Comparison of ENCODE assay signal across 21 cellular contexts in genomic region chr2:138752231-138752956, GRCh38. TPM values are rescaled to one million over a fixed set of nuclear protein-coding genes. Genes with fewer than 3 reads are reported as not detected.
DNase-seq lines count a peak whose midpoint lies in the region; TF ChIP-seq lines count a peak whose summit lies in the region.
"Had no signal": no experiment of that assay in that cellular context is flagged by ENCODE, and none has a peak within 500 bp of the region (broad histone marks: within the 10 kb centered on the region; RNA-seq: fewer than 3 reads in every experiment).

No MANE protein-coding gene starts in this region.

- peak; percentile 21 for DNase-seq in amniotic epithelial cell (ENCODE audit: low read depth)
- DNase-seq in esophagus muscularis mucosa (ENCODE audit: extremely low spot score) = peak; percentile 39
- DNase-seq in progenitor cell of endocrine pancreas (ENCODE audit: low spot score, unreplicated experiment) = no peak
- DNase-seq in NCI-H510A (lab: John Stamatoyannopoulos, UW) = no peak
- DNase-seq in HPDE6-E6E7 (ENCODE audit: extremely low spot score) = no peak
- no peak for DNase-seq in caudate nucleus (lab: John Stamatoyannopoulos, UW)
- DNase-seq: activated naive CD4-positive, alpha-beta T cell treated with anti-CD3 and anti-CD28 coated beads for 36 hours; activated T-cell treated with anti-CD3 and anti-CD28 coated beads, Interleukin-2, amount 50 U/mL, for 4 hours; CD8-positive, alpha-beta memory T cell; EL; H9; Kasumi-1; kidney; naive B cell; NCI-H1092; NCI-H1930; Peyer's patch had no signal

- H3K27ac ChIP-seq in esophagus muscularis mucosa (replicated peaks in 1 of 4) (no peak overlapping the region), caudate nucleus (ENCODE audit: low read depth, low read length) (no peak overlapping the region)
- H3K27ac ChIP-seq: Peyer's patch, thoracic aorta had no signal

- H3K9me3 Mint-ChIP-seq in progenitor cell of endocrine pancreas (ENCODE audit: low read depth) = peaks cover 10% of the 10 kb centered on the region

- H3K36me3 ChIP-seq in esophagus muscularis mucosa = no peaks in the 10 kb centered on the region
- H3K36me3 ChIP-seq: Peyer's patch, thoracic aorta had no signal

- TF ChIP-seq EP300 in Ishikawa (IDR thresholded peaks at IDR 0.05; ENCODE audit: borderline replicate concordance) = peak; percentile 55; the same call in 1 of the 2 replicates
- no peak for TF ChIP-seq EP300 in esophagus muscularis mucosa (IDR thresholded peaks at IDR 0.05)

- peaks cover 0 to 8% (median 0%) of the 10 kb centered on the region in 4 donors for H3K9me3 ChIP-seq in esophagus muscularis mucosa
- H3K9me3 ChIP-seq: Peyer's patch had no signal

- peak overlapping the region; percentile 39 for H3K27ac Mint-ChIP-seq in progenitor cell of endocrine pancreas
- H3K27ac Mint-ChIP-seq: activated naive CD4-positive, alpha-beta T cell treated with anti-CD3 and anti-CD28 coated beads for 36 hours; CD8-positive, alpha-beta memory T cell; H9; naive B cell had no signal

- 47% methylated on average over 7 of the region's 7 CpGs for WGBS in esophagus muscularis mucosa

- H3K27me3 ChIP-seq in esophagus muscularis mucosa = no peaks in the 10 kb centered on the region
- H3K27me3 ChIP-seq: Peyer's patch had no signal

- no peak for TF ChIP-seq CTCF in esophagus muscularis mucosa (IDR thresholded peaks at IDR 0.05)
- no peak for TF ChIP-seq CTCF in progenitor cell of endocrine pancreas (IDR thresholded peaks at IDR 0.05; ENCODE audit: unreplicated experiment)

- peaks cover 7% of the 10 kb centered on the region for H3K36me3 Mint-ChIP-seq in progenitor cell of endocrine pancreas (ENCODE audit: insufficient read depth)
- H3K36me3 Mint-ChIP-seq: CD8-positive, alpha-beta memory T cell; naive B cell had no signal

- H3K4me1 Mint-ChIP-seq in progenitor cell of endocrine pancreas (ENCODE audit: low read depth) = peaks cover 2% of the 10 kb centered on the region
- H3K4me1 Mint-ChIP-seq: CD8-positive, alpha-beta memory T cell; naive B cell had no signal

- no peak for TF ChIP-seq RAD21 in Ishikawa (IDR thresholded peaks at IDR 0.05; ENCODE audit: low read depth)

- no peak overlapping the region for H3K4me3 ChIP-seq in esophagus muscularis mucosa
- H3K4me3 ChIP-seq: Peyer's patch, thoracic aorta had no signal

- no peaks in the 10 kb centered on the region for H3K27me3 Mint-ChIP-seq in progenitor cell of endocrine pancreas

- H3K4me1 ChIP-seq in esophagus muscularis mucosa = no peaks in the 10 kb centered on the region
- H3K4me1 ChIP-seq: Peyer's patch had no signal

- intact Hi-C loops in esophagus muscularis mucosa (cut with DNase I) = no loop called here

- H3K4me3 Mint-ChIP-seq in progenitor cell of endocrine pancreas (ENCODE audit: low read depth) = no peak overlapping the region
- H3K4me3 Mint-ChIP-seq: activated naive CD4-positive, alpha-beta T cell treated with anti-CD3 and anti-CD28 coated beads for 36 hours; activated T-cell treated with anti-CD3 and anti-CD28 coated beads, Interleukin-2, amount 50 U/mL, for 4 hours; CD8-positive, alpha-beta memory T cell; H9; naive B cell had no signal

- TF ChIP-seq POLR2A in esophagus muscularis mucosa (IDR thresholded peaks at IDR 0.05; ENCODE audit: low read depth) = no peak

TF ChIP-seq in Ishikawa, 13 proteins besides CTCF, POLR2A, EP300 and RAD21:
- TF ChIP-seq, protein P1, sequence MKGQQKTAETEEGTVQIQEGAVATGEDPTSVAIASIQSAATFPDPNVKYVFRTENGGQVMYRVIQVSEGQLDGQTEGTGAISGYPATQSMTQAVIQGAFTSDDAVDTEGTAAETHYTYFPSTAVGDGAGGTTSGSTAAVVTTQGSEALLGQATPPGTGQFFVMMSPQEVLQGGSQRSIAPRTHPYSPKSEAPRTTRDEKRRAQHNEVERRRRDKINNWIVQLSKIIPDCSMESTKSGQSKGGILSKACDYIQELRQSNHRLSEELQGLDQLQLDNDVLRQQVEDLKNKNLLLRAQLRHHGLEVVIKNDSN (IDR thresholded peaks at IDR 0.05) = no peak
- TF ChIP-seq TCF12 (IDR thresholded peaks at IDR 0.05; ENCODE audit: low read depth) = peak; percentile 67
- no peak for TF ChIP-seq ZBTB7A (IDR thresholded peaks at IDR 0.05; ENCODE audit: low read depth)
- TF ChIP-seq, protein P2, sequence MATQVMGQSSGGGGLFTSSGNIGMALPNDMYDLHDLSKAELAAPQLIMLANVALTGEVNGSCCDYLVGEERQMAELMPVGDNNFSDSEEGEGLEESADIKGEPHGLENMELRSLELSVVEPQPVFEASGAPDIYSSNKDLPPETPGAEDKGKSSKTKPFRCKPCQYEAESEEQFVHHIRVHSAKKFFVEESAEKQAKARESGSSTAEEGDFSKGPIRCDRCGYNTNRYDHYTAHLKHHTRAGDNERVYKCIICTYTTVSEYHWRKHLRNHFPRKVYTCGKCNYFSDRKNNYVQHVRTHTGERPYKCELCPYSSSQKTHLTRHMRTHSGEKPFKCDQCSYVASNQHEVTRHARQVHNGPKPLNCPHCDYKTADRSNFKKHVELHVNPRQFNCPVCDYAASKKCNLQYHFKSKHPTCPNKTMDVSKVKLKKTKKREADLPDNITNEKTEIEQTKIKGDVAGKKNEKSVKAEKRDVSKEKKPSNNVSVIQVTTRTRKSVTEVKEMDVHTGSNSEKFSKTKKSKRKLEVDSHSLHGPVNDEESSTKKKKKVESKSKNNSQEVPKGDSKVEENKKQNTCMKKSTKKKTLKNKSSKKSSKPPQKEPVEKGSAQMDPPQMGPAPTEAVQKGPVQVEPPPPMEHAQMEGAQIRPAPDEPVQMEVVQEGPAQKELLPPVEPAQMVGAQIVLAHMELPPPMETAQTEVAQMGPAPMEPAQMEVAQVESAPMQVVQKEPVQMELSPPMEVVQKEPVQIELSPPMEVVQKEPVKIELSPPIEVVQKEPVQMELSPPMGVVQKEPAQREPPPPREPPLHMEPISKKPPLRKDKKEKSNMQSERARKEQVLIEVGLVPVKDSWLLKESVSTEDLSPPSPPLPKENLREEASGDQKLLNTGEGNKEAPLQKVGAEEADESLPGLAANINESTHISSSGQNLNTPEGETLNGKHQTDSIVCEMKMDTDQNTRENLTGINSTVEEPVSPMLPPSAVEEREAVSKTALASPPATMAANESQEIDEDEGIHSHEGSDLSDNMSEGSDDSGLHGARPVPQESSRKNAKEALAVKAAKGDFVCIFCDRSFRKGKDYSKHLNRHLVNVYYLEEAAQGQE (IDR thresholded peaks at IDR 0.05; ENCODE audit: low read depth) = no peak
- TF ChIP-seq CEBPB (IDR thresholded peaks at IDR 0.05) = no peak
- TF ChIP-seq TEAD4 (IDR thresholded peaks at IDR 0.05) = peak; percentile 81
- TF ChIP-seq MAX (IDR thresholded peaks at IDR 0.05) = no peak; the same call in 1 of the 2 replicates
- TF ChIP-seq TAF1 (IDR thresholded peaks at IDR 0.05; ENCODE audit: low read depth) = no peak
- TF ChIP-seq EGR1 (IDR thresholded peaks at IDR 0.05) = no peak
- no peak for TF ChIP-seq YY1 (IDR thresholded peaks at IDR 0.05; ENCODE audit: low read depth)
- TF ChIP-seq NFIC (IDR thresholded peaks at IDR 0.05) = peak; percentile 62; the same call in 1 of the 2 replicates
- TF ChIP-seq FOXM1 (IDR thresholded peaks at IDR 0.05; ENCODE audit: borderline replicate concordance, low read depth) = peak; percentile 31; the same call in 1 of the 2 replicates
- TF ChIP-seq CREB1 (IDR thresholded peaks at IDR 0.05; ENCODE audit: low read depth) = no peak

RNA-seq across cellular contexts. Expression of gene NXPH2, which starts 27.8 kb away (rescaled TPM):
- total RNA-seq in esophagus muscularis mucosa (not detected), progenitor cell of endocrine pancreas (5.3 and 5.9 TPM in 2 replicates)
- total RNA-seq: activated naive CD4-positive, alpha-beta T cell treated with anti-CD3 and anti-CD28 coated beads for 36 hours; activated T-cell treated with anti-CD3 and anti-CD28 coated beads, Interleukin-2, amount 50 U/mL, for 4 hours; CD8-positive, alpha-beta memory T cell; osteocyte; Peyer's patch; sciatic nerve; thoracic aorta had no signal

Comparison
In these comparisons a context has a peak if more than half of its experiments do, and no peak if none do; other contexts are left out.
1. DNase-seq: peak in amniotic epithelial cell (single experiment) and esophagus muscularis mucosa (single experiment); none in progenitor cell of endocrine pancreas (single experiment), NCI-H510A (single experiment), HPDE6-E6E7 (single experiment) and caudate nucleus (0 of 61).